ENCODE assay signal across 23 cellular contexts in genomic region chr14:54026671-54027070, GRCh38.
"Had no signal": no experiment of that assay in that cellular context is flagged by ENCODE, and none has a peak within 500 bp of the region (broad histone marks: within the 10 kb centered on the region; RNA-seq: fewer than 3 reads in every experiment).

No MANE protein-coding gene starts in this region.

- H3K4me1 ChIP-seq: body of pancreas, colonic mucosa, gastrocnemius medialis, pancreas, sigmoid colon, upper lobe of left lung had no signal

- H3K9me3 ChIP-seq: body of pancreas, colonic mucosa, gastrocnemius medialis, neutrophil, pancreas, thoracic aorta, upper lobe of left lung had no signal

- H3K4me3 ChIP-seq: body of pancreas, colonic mucosa, gastrocnemius medialis, pancreas, sigmoid colon, thoracic aorta, upper lobe of left lung had no signal

- H3K36me3 ChIP-seq: colonic mucosa, gastrocnemius medialis, neutrophil, pancreas, sigmoid colon, thoracic aorta, upper lobe of left lung had no signal

- DNase-seq: activated B cell treated with CpG ODN at 0.5 μM for 24 hours; activated CD4-positive, alpha-beta memory T cell treated with anti-CD3 and anti-CD28 coated beads for 36 hours; activated CD4-positive, alpha-beta T cell treated with anti-CD3 and anti-CD28 coated beads for 4 hours; activated CD8-positive, alpha-beta memory T cell treated with anti-CD3 and anti-CD28 coated beads, Interleukin-2, amount 10 ng/mL, durations not matched to agents 7 days and 5 days; activated naive CD4-positive, alpha-beta T cell treated with Interleukin-2 at 50 U/mL for 16 hours; activated naive CD8-positive, alpha-beta T cell treated with anti-CD3 and anti-CD28 coated beads, Interleukin-2, amount 10 ng/mL, durations not matched to agents 7 days and 5 days; body of pancreas; colonic mucosa; erythroblast; gastrocnemius medialis; head of caudate nucleus; kidney; left ventricle myocardium superior; naive thymus-derived CD8-positive, alpha-beta T cell; pancreas; sigmoid colon; stimulated activated naive B cell treated with anti-CD40 and anti-IgM and Interleukin-4, amounts not matched to agents 10 μg/mL and 1 μg/mL and 100 μg/mL, for 72 hours; T-helper 1 cell; T-helper 9 cell; upper lobe of left lung had no signal

- ATAC-seq: activated CD8-positive, alpha-beta memory T cell treated with anti-CD3 and anti-CD28 coated beads, Interleukin-2, amount 10 ng/mL, durations not matched to agents 7 days and 5 days; activated T-helper 17 cell treated with anti-CD3 and anti-CD28 coated beads, Interleukin-2, amount 50 U/mL, for 72 hours; body of pancreas; gastrocnemius medialis; left ventricle myocardium superior; naive thymus-derived CD8-positive, alpha-beta T cell; pancreas; stimulated activated naive B cell treated with anti-CD40 and anti-IgM and Interleukin-4, amounts not matched to agents 10 μg/mL and 1 μg/mL and 100 μg/mL, for 72 hours had no signal
